In the genomic region with DNA sequence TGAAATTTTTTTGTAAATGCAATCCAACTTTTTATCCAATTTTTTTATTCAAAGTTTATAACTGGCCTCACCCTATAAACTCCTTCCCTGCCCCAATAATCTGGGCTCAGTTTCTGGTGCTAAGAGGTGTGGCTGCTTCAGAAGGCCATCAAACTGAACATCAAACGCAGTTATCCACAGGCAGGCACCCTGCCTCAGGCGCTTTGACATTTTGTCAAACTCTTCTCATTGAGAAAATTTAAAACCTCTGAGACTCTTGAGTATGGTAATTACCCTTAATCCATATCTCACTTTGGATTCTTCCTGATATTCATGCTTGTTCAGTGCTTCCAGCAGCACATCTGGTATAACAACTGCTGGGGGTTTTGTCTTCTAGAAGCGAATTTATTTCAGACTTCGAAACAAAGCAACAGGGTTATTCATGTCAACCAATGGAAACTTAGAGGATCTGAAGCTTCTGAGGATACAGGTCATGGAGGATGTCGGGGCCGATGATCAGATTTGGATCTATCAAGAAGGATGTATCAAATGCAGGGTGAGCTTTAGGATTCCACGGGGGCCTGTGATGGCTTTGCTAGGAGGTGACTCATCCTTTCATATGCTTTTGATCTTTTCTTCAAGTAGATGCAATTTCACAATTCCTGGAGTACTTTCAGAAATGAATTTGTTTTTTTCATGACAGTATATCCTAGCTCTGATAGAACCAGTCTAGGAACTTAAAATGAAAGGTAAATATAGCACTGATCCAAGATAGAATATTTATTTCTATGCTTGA, we compare ENCODE assay signal across 11 cellular contexts.
DNase-seq lines count a peak whose midpoint lies in the region; ATAC-seq and TF ChIP-seq lines count a peak whose summit lies in the region.
"Had no signal": no experiment of that assay in that cellular context is flagged by ENCODE, and none has a peak within 500 bp of the region (broad histone marks: within the 10 kb centered on the region; RNA-seq: fewer than 3 reads in every experiment).

No MANE protein-coding gene starts in this region.

- no peaks in the 10 kb centered on the region for H3K9me3 ChIP-seq in esophagus squamous epithelium
- no peaks in the 10 kb centered on the region for H3K9me3 ChIP-seq in subcutaneous abdominal adipose tissue (ENCODE audit: control insufficient read depth in 5 of 5, low read length in 5 of 5)
- H3K9me3 ChIP-seq: adrenal gland had no signal

- H3K4me1 ChIP-seq in esophagus squamous epithelium = peaks cover 0 to 52% (median 23%) of the 10 kb centered on the region in 3 donors
- H3K4me1 ChIP-seq in subcutaneous abdominal adipose tissue (ENCODE audit: control insufficient read depth in 5 of 5, insufficient read depth in 5 of 5, low read length in 5 of 5) = peaks cover 0 to 16% (median 2%) of the 10 kb centered on the region in 5 donors
- H3K4me1 ChIP-seq: adrenal gland had no signal

- 31 to 69% methylated on average over 7 of the region's 7 CpGs for WGBS in esophagus squamous epithelium, 2 donors

- ATAC-seq in SK-N-SH treated with all-trans-retinoic acid at 6 μM for 48 hours = peak; percentile 74

- no peak overlapping the region for H3K4me3 ChIP-seq in esophagus squamous epithelium
- no peak overlapping the region for H3K4me3 ChIP-seq in subcutaneous abdominal adipose tissue (ENCODE audit: low read depth in 1 of 5, low read length in 5 of 5)
- H3K4me3 ChIP-seq: adrenal gland had no signal

- no peak for TF ChIP-seq CTCF in esophagus squamous epithelium (IDR thresholded peaks at IDR 0.05)

- peak; percentile 31 for DNase-seq in activated CD4-positive, alpha-beta T cell treated with anti-CD3 and anti-CD28 coated beads for 48 hours
- no peak for DNase-seq in activated CD4-positive, alpha-beta T cell treated with anti-CD3 and anti-CD28 coated beads, Interleukin-2, amount 50 U/mL, for 4 hours
- no peak for DNase-seq in esophagus squamous epithelium (lab: John Stamatoyannopoulos, UW)
- no peak for DNase-seq in C1 segment of cervical spinal cord (lab: John Stamatoyannopoulos, UW)
- no peak for DNase-seq in kidney glomerular epithelial cell (lab: John Stamatoyannopoulos, UW)
- no peak for DNase-seq in KG1 (lab: John Stamatoyannopoulos, UW)
- DNase-seq: adrenal gland, NCI-H510A, T-helper 9 cell had no signal

- intact Hi-C loops in esophagus squamous epithelium (cut with DNase I) = no loop called here

- no peaks in the 10 kb centered on the region for H3K27me3 ChIP-seq in esophagus squamous epithelium
- no peaks in the 10 kb centered on the region for H3K27me3 ChIP-seq in subcutaneous abdominal adipose tissue (ENCODE audit: control insufficient read depth in 5 of 5, insufficient read depth in 4 of 5, low read length in 5 of 5)
- H3K27me3 ChIP-seq: adrenal gland had no signal

- H3K36me3 ChIP-seq in esophagus squamous epithelium (peaks cover 0 to 99% (median 4%) of the 10 kb centered on the region in 3 donors), subcutaneous abdominal adipose tissue (ENCODE audit: control insufficient read depth in 5 of 5, insufficient read depth in 5 of 5, low read length in 5 of 5) (peaks cover 17 to 45% (median 26%) of the 10 kb centered on the region in 5 donors)
- H3K36me3 ChIP-seq: adrenal gland had no signal

- H3K27ac ChIP-seq in esophagus squamous epithelium = peak overlapping the region; percentile 15 to 85 (median 74)
- H3K27ac ChIP-seq in subcutaneous abdominal adipose tissue (ENCODE audit: low read depth, low read length) = peak overlapping the region; percentile 18
- H3K27ac ChIP-seq: adrenal gland had no signal

- no peak overlapping the region for H3K9ac ChIP-seq in subcutaneous abdominal adipose tissue (ENCODE audit: low read length in 5 of 5)

- TF ChIP-seq POLR2A in esophagus squamous epithelium (IDR thresholded peaks at IDR 0.05) = no peak

TF ChIP-seq in SK-N-SH treated with all-trans-retinoic acid at 6 μM for 48 hours, 23 proteins besides CTCF, POLR2A, EP300 and RAD21 (continues in another document):
- TF ChIP-seq ZNF8 (CRISPR knock-in tag; IDR thresholded peaks at IDR 0.05) (no peak), ZC3H10 (CRISPR knock-in tag; IDR thresholded peaks at IDR 0.05) (no peak), ZNF70 (CRISPR knock-in tag; IDR thresholded peaks at IDR 0.05) (no peak), ARNTL (CRISPR knock-in tag; IDR thresholded peaks at IDR 0.05; ENCODE audit: borderline replicate concordance, low read depth) (no peak), ISL1 (CRISPR knock-in tag; IDR thresholded peaks at IDR 0.05) (no peak), BACH2 (CRISPR knock-in tag; IDR thresholded peaks at IDR 0.05; ENCODE audit: borderline replicate concordance) (no peak), ZFP3 (CRISPR knock-in tag; IDR thresholded peaks at IDR 0.05) (no peak), RARB (CRISPR knock-in tag; IDR thresholded peaks at IDR 0.05) (no peak), GLIS3 (CRISPR knock-in tag; IDR thresholded peaks at IDR 0.05) (no peak), ZNF565 (CRISPR knock-in tag; conservative IDR thresholded peaks at IDR 0.05; ENCODE audit: low read depth) (no peak), ESRRG (CRISPR knock-in tag; IDR thresholded peaks at IDR 0.05) (no peak), CSDC2 (CRISPR knock-in tag; IDR thresholded peaks at IDR 0.05) (no peak), SNAI2 (CRISPR knock-in tag; IDR thresholded peaks at IDR 0.05) (no peak)
- TF ChIP-seq, protein P1, sequence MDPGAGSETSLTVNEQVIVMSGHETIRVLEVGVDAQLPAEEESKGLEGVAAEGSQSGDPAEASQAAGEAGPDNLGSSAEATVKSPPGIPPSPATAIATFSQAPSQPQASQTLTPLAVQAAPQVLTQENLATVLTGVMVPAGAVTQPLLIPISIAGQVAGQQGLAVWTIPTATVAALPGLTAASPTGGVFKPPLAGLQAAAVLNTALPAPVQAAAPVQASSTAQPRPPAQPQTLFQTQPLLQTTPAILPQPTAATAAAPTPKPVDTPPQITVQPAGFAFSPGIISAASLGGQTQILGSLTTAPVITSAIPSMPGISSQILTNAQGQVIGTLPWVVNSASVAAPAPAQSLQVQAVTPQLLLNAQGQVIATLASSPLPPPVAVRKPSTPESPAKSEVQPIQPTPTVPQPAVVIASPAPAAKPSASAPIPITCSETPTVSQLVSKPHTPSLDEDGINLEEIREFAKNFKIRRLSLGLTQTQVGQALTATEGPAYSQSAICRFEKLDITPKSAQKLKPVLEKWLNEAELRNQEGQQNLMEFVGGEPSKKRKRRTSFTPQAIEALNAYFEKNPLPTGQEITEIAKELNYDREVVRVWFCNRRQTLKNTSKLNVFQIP (CRISPR knock-in tag; IDR thresholded peaks at IDR 0.05; ENCODE audit: borderline replicate concordance, low read depth) = no peak
- TF ChIP-seq, protein P2, sequence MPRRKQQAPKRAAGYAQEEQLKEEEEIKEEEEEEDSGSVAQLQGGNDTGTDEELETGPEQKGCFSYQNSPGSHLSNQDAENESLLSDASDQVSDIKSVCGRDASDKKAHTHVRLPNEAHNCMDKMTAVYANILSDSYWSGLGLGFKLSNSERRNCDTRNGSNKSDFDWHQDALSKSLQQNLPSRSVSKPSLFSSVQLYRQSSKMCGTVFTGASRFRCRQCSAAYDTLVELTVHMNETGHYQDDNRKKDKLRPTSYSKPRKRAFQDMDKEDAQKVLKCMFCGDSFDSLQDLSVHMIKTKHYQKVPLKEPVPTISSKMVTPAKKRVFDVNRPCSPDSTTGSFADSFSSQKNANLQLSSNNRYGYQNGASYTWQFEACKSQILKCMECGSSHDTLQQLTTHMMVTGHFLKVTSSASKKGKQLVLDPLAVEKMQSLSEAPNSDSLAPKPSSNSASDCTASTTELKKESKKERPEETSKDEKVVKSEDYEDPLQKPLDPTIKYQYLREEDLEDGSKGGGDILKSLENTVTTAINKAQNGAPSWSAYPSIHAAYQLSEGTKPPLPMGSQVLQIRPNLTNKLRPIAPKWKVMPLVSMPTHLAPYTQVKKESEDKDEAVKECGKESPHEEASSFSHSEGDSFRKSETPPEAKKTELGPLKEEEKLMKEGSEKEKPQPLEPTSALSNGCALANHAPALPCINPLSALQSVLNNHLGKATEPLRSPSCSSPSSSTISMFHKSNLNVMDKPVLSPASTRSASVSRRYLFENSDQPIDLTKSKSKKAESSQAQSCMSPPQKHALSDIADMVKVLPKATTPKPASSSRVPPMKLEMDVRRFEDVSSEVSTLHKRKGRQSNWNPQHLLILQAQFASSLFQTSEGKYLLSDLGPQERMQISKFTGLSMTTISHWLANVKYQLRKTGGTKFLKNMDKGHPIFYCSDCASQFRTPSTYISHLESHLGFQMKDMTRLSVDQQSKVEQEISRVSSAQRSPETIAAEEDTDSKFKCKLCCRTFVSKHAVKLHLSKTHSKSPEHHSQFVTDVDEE (CRISPR knock-in tag; IDR thresholded peaks at IDR 0.05) = no peak
- TF ChIP-seq, protein P3, sequence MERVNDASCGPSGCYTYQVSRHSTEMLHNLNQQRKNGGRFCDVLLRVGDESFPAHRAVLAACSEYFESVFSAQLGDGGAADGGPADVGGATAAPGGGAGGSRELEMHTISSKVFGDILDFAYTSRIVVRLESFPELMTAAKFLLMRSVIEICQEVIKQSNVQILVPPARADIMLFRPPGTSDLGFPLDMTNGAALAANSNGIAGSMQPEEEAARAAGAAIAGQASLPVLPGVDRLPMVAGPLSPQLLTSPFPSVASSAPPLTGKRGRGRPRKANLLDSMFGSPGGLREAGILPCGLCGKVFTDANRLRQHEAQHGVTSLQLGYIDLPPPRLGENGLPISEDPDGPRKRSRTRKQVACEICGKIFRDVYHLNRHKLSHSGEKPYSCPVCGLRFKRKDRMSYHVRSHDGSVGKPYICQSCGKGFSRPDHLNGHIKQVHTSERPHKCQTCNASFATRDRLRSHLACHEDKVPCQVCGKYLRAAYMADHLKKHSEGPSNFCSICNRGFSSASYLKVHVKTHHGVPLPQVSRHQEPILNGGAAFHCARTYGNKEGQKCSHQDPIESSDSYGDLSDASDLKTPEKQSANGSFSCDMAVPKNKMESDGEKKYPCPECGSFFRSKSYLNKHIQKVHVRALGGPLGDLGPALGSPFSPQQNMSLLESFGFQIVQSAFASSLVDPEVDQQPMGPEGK (CRISPR knock-in tag; IDR thresholded peaks at IDR 0.05; ENCODE audit: borderline replicate concordance) = no peak
- TF ChIP-seq, protein P4, sequence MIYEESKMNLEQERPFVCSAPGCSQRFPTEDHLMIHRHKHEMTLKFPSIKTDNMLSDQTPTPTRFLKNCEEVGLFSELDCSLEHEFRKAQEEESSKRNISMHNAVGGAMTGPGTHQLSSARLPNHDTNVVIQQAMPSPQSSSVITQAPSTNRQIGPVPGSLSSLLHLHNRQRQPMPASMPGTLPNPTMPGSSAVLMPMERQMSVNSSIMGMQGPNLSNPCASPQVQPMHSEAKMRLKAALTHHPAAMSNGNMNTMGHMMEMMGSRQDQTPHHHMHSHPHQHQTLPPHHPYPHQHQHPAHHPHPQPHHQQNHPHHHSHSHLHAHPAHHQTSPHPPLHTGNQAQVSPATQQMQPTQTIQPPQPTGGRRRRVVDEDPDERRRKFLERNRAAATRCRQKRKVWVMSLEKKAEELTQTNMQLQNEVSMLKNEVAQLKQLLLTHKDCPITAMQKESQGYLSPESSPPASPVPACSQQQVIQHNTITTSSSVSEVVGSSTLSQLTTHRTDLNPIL (CRISPR knock-in tag; IDR thresholded peaks at IDR 0.05; ENCODE audit: low read depth) = no peak
